In genomic region chr5:139416651-139417050, GRCh38 we compare ENCODE assay signal across 17 cellular contexts. TPM values are rescaled to one million over a fixed set of nuclear protein-coding genes. Genes with fewer than 3 reads are reported as not detected.
DNase-seq lines count a peak whose midpoint lies in the region; ATAC-seq and TF ChIP-seq lines count a peak whose summit lies in the region.
"Had no signal": no experiment of that assay in that cellular context is flagged by ENCODE, and none has a peak within 500 bp of the region (broad histone marks: within the 10 kb centered on the region; RNA-seq: fewer than 3 reads in every experiment).

No MANE protein-coding gene starts in this region.

- WGBS in trophoblast cell (ENCODE audit: extremely low coverage, insufficient coverage, insufficient read length): no CpG with 5 or more reads among the region's 9 CpGs

- H2BK120ac ChIP-seq in trophoblast cell (ENCODE audit: insufficient read depth, low read length, poor library complexity): no peak overlapping the region

- BruUV-seq in A673 (replicated peaks; lab: Mats Ljungman, UMichigan): no TSS peak

- H3K9me3 ChIP-seq in trophoblast cell (ENCODE audit: insufficient read depth, low read depth, low read length): no peaks in the 10 kb centered on the region
- no peaks in the 10 kb centered on the region for H3K9me3 ChIP-seq in A673 (ENCODE audit: low read depth, low read length, poor library complexity, severe bottlenecking)
- H3K9me3 ChIP-seq: SJSA1, upper lobe of left lung had no signal

- no peak overlapping the region for H2AFZ ChIP-seq in trophoblast cell (ENCODE audit: insufficient read depth, low read length, poor library complexity)

- H3K14ac ChIP-seq in trophoblast cell (ENCODE audit: low read length): no peak overlapping the region

- intact Hi-C loops in dorsolateral prefrontal cortex (cut with DNase I): loop anchor here in 1 of 2 donors (5.0 kb wide), 1 partner anchor 74 kb away; the partner anchor contains the start of gene PAIP2
- intact Hi-C loops in A673 (cut with micrococcal nuclease; ENCODE audit: unreplicated experiment): no loop called here

- ATAC-seq in stimulated activated effector memory CD8-positive, alpha-beta T cell treated with anti-CD3 and anti-CD28 coated beads, Interleukin-12 subunit alpha, Interleukin-12 subunit beta, amount 100 ng/mL, for 72 hours: no peak
- ATAC-seq: naive thymus-derived CD8-positive, alpha-beta T cell had no signal

- H2AK5ac ChIP-seq in trophoblast cell (ENCODE audit: low read length): no peak overlapping the region

- H3K4me3 ChIP-seq in dorsolateral prefrontal cortex: no peak overlapping the region
- no peak overlapping the region for H3K4me3 ChIP-seq in trophoblast cell (ENCODE audit: low read depth, low read length)
- H3K4me3 ChIP-seq in A673 (ENCODE audit: low read depth, low read length, poor library complexity, severe bottlenecking): no peak overlapping the region
- H3K4me3 ChIP-seq: SJSA1, upper lobe of left lung had no signal

- H3K36me3 Mint-ChIP-seq in activated CD4-positive, alpha-beta T cell treated with anti-CD3 and anti-CD28 coated beads, Interleukin-2, amount 10 ng/mL, durations not matched to agents 7 days and 5 days (ENCODE audit: low read depth): peaks cover 5% of the 10 kb centered on the region
- H3K36me3 Mint-ChIP-seq in stimulated activated effector memory CD8-positive, alpha-beta T cell treated with anti-CD3 and anti-CD28 coated beads, Interleukin-12 subunit alpha, Interleukin-12 subunit beta, amount 100 ng/mL, for 72 hours: peaks cover 78% of the 10 kb centered on the region

- peak overlapping the region; percentile 69 for H3K27ac Mint-ChIP-seq in activated CD4-positive, alpha-beta T cell treated with anti-CD3 and anti-CD28 coated beads, Interleukin-2, amount 10 ng/mL, durations not matched to agents 7 days and 5 days
- H3K27ac Mint-ChIP-seq in stimulated activated effector memory CD8-positive, alpha-beta T cell treated with anti-CD3 and anti-CD28 coated beads, Interleukin-12 subunit alpha, Interleukin-12 subunit beta, amount 100 ng/mL, for 72 hours: peak overlapping the region; percentile 90

- no peaks in the 10 kb centered on the region for H3K27me3 Mint-ChIP-seq in activated CD4-positive, alpha-beta T cell treated with anti-CD3 and anti-CD28 coated beads, Interleukin-2, amount 10 ng/mL, durations not matched to agents 7 days and 5 days
- H3K27me3 Mint-ChIP-seq: naive thymus-derived CD8-positive, alpha-beta T cell had no signal

- CTCF ChIA-PET in activated CD4-positive, alpha-beta T cell treated with anti-CD3 and anti-CD28 coated beads, Interleukin-2, amount 10 ng/mL, durations not matched to agents 7 days and 5 days (lab: Charles Lee): interaction anchor here (0.9 to 2.0 kb wide), 7 partner anchors 9 to 96 kb away, joined by 3 to 11 read pairs (median 4); partner anchors contain the start of gene STING1
- CTCF ChIA-PET in A673 (lab: Charles Lee): no interaction called here

- H4K12ac ChIP-seq in trophoblast cell (ENCODE audit: low read depth, low read length): no peak overlapping the region

- no peaks in the 10 kb centered on the region for H3K79me1 ChIP-seq in trophoblast cell (ENCODE audit: low read length)

- H3K4me1 Mint-ChIP-seq in activated CD4-positive, alpha-beta T cell treated with anti-CD3 and anti-CD28 coated beads, Interleukin-2, amount 10 ng/mL, durations not matched to agents 7 days and 5 days: peaks cover 58% of the 10 kb centered on the region
- peaks cover 44% of the 10 kb centered on the region for H3K4me1 Mint-ChIP-seq in stimulated activated effector memory CD8-positive, alpha-beta T cell treated with anti-CD3 and anti-CD28 coated beads, Interleukin-12 subunit alpha, Interleukin-12 subunit beta, amount 100 ng/mL, for 72 hours

- H3K4ac ChIP-seq in trophoblast cell (ENCODE audit: low read depth, low read length): no peak overlapping the region

- H3K36me3 ChIP-seq in trophoblast cell (ENCODE audit: control insufficient read depth in 1 of 2, insufficient read depth in 2 of 2, low read length in 2 of 2) (peaks cover 2 to 5% of the 10 kb centered on the region in 2 experiments), A673 (ENCODE audit: insufficient read depth, low read length, poor library complexity, severe bottlenecking) (no peaks in the 10 kb centered on the region)

- H2BK12ac ChIP-seq in trophoblast cell (ENCODE audit: low read length): no peak overlapping the region

- H3K9me3 Mint-ChIP-seq in activated CD4-positive, alpha-beta T cell treated with anti-CD3 and anti-CD28 coated beads, Interleukin-2, amount 10 ng/mL, durations not matched to agents 7 days and 5 days: no peaks in the 10 kb centered on the region
- H3K9me3 Mint-ChIP-seq in stimulated activated effector memory CD8-positive, alpha-beta T cell treated with anti-CD3 and anti-CD28 coated beads, Interleukin-12 subunit alpha, Interleukin-12 subunit beta, amount 100 ng/mL, for 72 hours: no peaks in the 10 kb centered on the region
- H3K9me3 Mint-ChIP-seq: naive thymus-derived CD8-positive, alpha-beta T cell had no signal

- TF ChIP-seq CTCF in dorsolateral prefrontal cortex (IDR thresholded peaks at IDR 0.05 in 54 of 56, conservative IDR thresholded peaks at IDR 0.05 in 2 of 56; ENCODE audit: low read depth in 1 of 56, partially characterized antibody in 56 of 56): no peak
- no peak for TF ChIP-seq CTCF in A673 (conservative IDR thresholded peaks at IDR 0.05; ENCODE audit: low read depth, low read length)

- no peak overlapping the region for H3K18ac ChIP-seq in trophoblast cell (ENCODE audit: low read length)

- H3K4me3 Mint-ChIP-seq in activated CD4-positive, alpha-beta T cell treated with anti-CD3 and anti-CD28 coated beads, Interleukin-2, amount 10 ng/mL, durations not matched to agents 7 days and 5 days: no peak overlapping the region
- peak overlapping the region; percentile 54 for H3K4me3 Mint-ChIP-seq in stimulated activated effector memory CD8-positive, alpha-beta T cell treated with anti-CD3 and anti-CD28 coated beads, Interleukin-12 subunit alpha, Interleukin-12 subunit beta, amount 100 ng/mL, for 72 hours
- H3K4me3 Mint-ChIP-seq: naive thymus-derived CD8-positive, alpha-beta T cell had no signal

- no peak overlapping the region for H2BK5ac ChIP-seq in trophoblast cell (ENCODE audit: low read depth, low read length, poor library complexity)

- no peak overlapping the region for H4K91ac ChIP-seq in trophoblast cell (ENCODE audit: low read depth, low read length)

- no peak overlapping the region for H3K4me2 ChIP-seq in trophoblast cell (ENCODE audit: low read length)

- peak overlapping the region in 55 of 59 donors; percentile 56 to 96 (median 90) for H3K27ac ChIP-seq in dorsolateral prefrontal cortex
- H3K27ac ChIP-seq in trophoblast cell (ENCODE audit: low read depth, low read length): no peak overlapping the region
- H3K27ac ChIP-seq in A673 (ENCODE audit: low read depth, low read length, poor library complexity, severe bottlenecking): no peak overlapping the region
- H3K27ac ChIP-seq: SJSA1, VCaP had no signal

- no peaks in the 10 kb centered on the region for H3K79me2 ChIP-seq in trophoblast cell (ENCODE audit: control insufficient read depth, insufficient read depth, low read length, poor library complexity)

- H3K4me1 ChIP-seq in trophoblast cell (ENCODE audit: control insufficient read depth in 1 of 2, insufficient read depth in 2 of 2, low read length in 2 of 2) (no peaks in the 10 kb centered on the region), A673 (ENCODE audit: insufficient read depth, low read length, poor library complexity, severe bottlenecking) (no peaks in the 10 kb centered on the region)
- H3K4me1 ChIP-seq: SJSA1 had no signal

- H3K23ac ChIP-seq in trophoblast cell (ENCODE audit: low read length): no peak overlapping the region

- no peak for DNase-seq in activated CD4-positive, alpha-beta T cell treated with anti-CD3 and anti-CD28 coated beads, Interleukin-2, amount 10 ng/mL, durations not matched to agents 7 days and 5 days
- DNase-seq in activated CD4-positive, alpha-beta T cell treated with anti-CD3 and anti-CD28 coated beads, Interleukin-2, amount 50 U/mL, for 48 hours: no peak
- DNase-seq in MV-4-11 (lab: John Stamatoyannopoulos, UW) (peak; percentile 41), dorsolateral prefrontal cortex (no peak), DMS79 (lab: John Stamatoyannopoulos, UW) (no peak), trophoblast cell (no peak), A673 (ENCODE audit: low spot score) (no peak)
- no peak for DNase-seq in stimulated activated effector memory CD8-positive, alpha-beta T cell treated with anti-CD3 and anti-CD28 coated beads, Interleukin-12 subunit alpha, Interleukin-12 subunit beta, amount 100 ng/mL, for 72 hours (ENCODE audit: low spot score in 2 of 2)
- DNase-seq: activated gamma-delta T cell; Calu3; naive thymus-derived CD8-positive, alpha-beta T cell; NCI-H1436 treated with DMSO at 0.1 percent for 48 hours; NCI-H748 treated with DMSO at 0.1 percent for 48 hours; upper lobe of left lung had no signal

- POLR2A ChIA-PET in activated CD4-positive, alpha-beta T cell treated with anti-CD3 and anti-CD28 coated beads, Interleukin-2, amount 10 ng/mL, durations not matched to agents 7 days and 5 days (lab: Charles Lee): interaction anchor here (1.0 kb wide), 1 partner anchor 66 kb away, joined by 3 read pairs; the partner anchor contains the start of gene STING1
- POLR2A ChIA-PET in A673 (lab: Charles Lee; ENCODE audit: low non-redundant PET): no interaction called here

- H4K8ac ChIP-seq in trophoblast cell (ENCODE audit: low read depth, low read length): no peak overlapping the region

- no peak overlapping the region for H3K9ac ChIP-seq in trophoblast cell (ENCODE audit: low read length)

- H3K27me3 ChIP-seq in dorsolateral prefrontal cortex (no peaks in the 10 kb centered on the region), trophoblast cell (ENCODE audit: insufficient read depth, low read length) (no peaks in the 10 kb centered on the region), A673 (replicated peaks; ENCODE audit: insufficient read depth, low read depth, low read length, poor library complexity) (no peaks in the 10 kb centered on the region)
- H3K27me3 ChIP-seq: SJSA1, upper lobe of left lung had no signal

RNA-seq across cellular contexts. Expression of gene SPATA24, which starts 12.8 kb away (rescaled TPM):
- 1 to 10 TPM; 5.5 to 7.2 TPM for total RNA-seq in activated CD4-positive, alpha-beta T cell treated with anti-CD3 and anti-CD28 coated beads, Interleukin-2, amount 10 ng/mL, durations not matched to agents 7 days and 5 days
- 10 to 100 TPM in 6 of 120 experiments, 1 to 10 TPM in 114; 2.5 to 12.3 (median 6.3) TPM for total RNA-seq in dorsolateral prefrontal cortex
- 4.6 and 5.4 TPM in 2 replicates for polyA plus RNA-seq in trophoblast cell (2013)
- 4.0 and 4.2 TPM in 2 replicates for total RNA-seq in A673 (2021)

RNA-seq across cellular contexts. Expression of gene PROB1, which starts 21.7 kb away (rescaled TPM):
- 1 to 10 TPM; 3.3 to 3.4 TPM for total RNA-seq in activated CD4-positive, alpha-beta T cell treated with anti-CD3 and anti-CD28 coated beads, Interleukin-2, amount 10 ng/mL, durations not matched to agents 7 days and 5 days
- total RNA-seq in dorsolateral prefrontal cortex (10 to 100 TPM in 1 of 120 experiments, 1 to 10 TPM in 119; 2.1 to 10.7 (median 3.4) TPM), A673 (2021) (0.82 and 1.0 TPM in 2 replicates)
- 2.4 and 2.7 TPM in 2 replicates for polyA plus RNA-seq in trophoblast cell (2013)

RNA-seq across cellular contexts. Expression of gene DNAJC18, which starts 22.7 kb away (rescaled TPM):
- 1 to 10 TPM; 4.5 to 6.8 TPM for total RNA-seq in activated CD4-positive, alpha-beta T cell treated with anti-CD3 and anti-CD28 coated beads, Interleukin-2, amount 10 ng/mL, durations not matched to agents 7 days and 5 days
- total RNA-seq in dorsolateral prefrontal cortex (10 to 100 TPM; 26.6 to 69.5 (median 49.7) TPM), A673 (2021) (16.7 and 21.1 TPM in 2 replicates)
- polyA plus RNA-seq in trophoblast cell (2013): 8.8 and 10.8 TPM in 2 replicates

RNA-seq across cellular contexts. Expression of gene MZB1, which starts 26.9 kb away (rescaled TPM):
- total RNA-seq in activated CD4-positive, alpha-beta T cell treated with anti-CD3 and anti-CD28 coated beads, Interleukin-2, amount 10 ng/mL, durations not matched to agents 7 days and 5 days: 10 to 100 TPM; 12.7 to 13.4 TPM
- 1 to 10 TPM in 8 of 120 experiments, under 1 TPM in 37, not detected in 75; 0.25 to 3.6 (median 0.63) TPM for total RNA-seq in dorsolateral prefrontal cortex
- 0.15 and 0.35 TPM in 2 replicates for polyA plus RNA-seq in trophoblast cell (2013)
- total RNA-seq in A673 (2021): not detected in 2 replicates
- total RNA-seq: Calu3, SJSA1 had no signal

RNA-seq across cellular contexts. Expression of gene SLC23A1, which starts 33.6 kb away (rescaled TPM):
- under 1 TPM; 0.75 to 0.77 TPM for total RNA-seq in activated CD4-positive, alpha-beta T cell treated with anti-CD3 and anti-CD28 coated beads, Interleukin-2, amount 10 ng/mL, durations not matched to agents 7 days and 5 days
- total RNA-seq in dorsolateral prefrontal cortex: 1 to 10 TPM in 2 of 120 experiments, under 1 TPM in 1, not detected in 117; 0.19 to 1.4 (median 1.2) TPM
- 0.18 and 0.31 TPM in 2 replicates for polyA plus RNA-seq in trophoblast cell (2013)
- total RNA-seq in A673 (2021): not detected in 2 replicates
- total RNA-seq: sciatic nerve, SJSA1 had no signal

Comparison
In these comparisons a context has a peak if more than half of its experiments do, and no peak if none do; other contexts are left out.
1. H3K27ac ChIP-seq: peak in dorsolateral prefrontal cortex (55 of 59); none in trophoblast cell (single experiment) and A673 (single experiment).